ENCODE assay signal across 28 cellular contexts in the genomic region with DNA sequence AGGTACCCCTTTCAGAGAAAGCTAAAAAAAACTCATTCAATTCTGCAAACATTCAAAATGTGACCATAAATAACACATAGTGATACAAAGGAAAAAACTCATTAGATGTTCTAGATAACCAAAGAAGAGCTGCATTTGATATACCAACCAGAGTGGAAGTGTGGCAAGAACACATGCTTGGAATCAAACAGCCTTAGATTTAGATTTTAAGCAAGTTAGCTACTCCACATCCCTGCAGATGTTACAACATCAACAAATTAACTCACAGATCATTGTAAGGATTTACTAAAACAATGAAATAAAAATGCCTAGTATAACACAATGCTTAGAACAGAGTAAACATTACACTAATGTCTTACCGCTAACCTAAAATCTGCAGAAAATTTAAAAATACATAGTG.
"Had no signal": no experiment of that assay in that cellular context is flagged by ENCODE, and none has a peak within 500 bp of the region (broad histone marks: within the 10 kb centered on the region; RNA-seq: fewer than 3 reads in every experiment).

No MANE protein-coding gene starts in this region.

- H2AFZ ChIP-seq: parathyroid adenoma had no signal

- DNase-seq: naive thymus-derived CD8-positive, alpha-beta T cell; nephron progenitor cell; occipital lobe; ovary; posterior cingulate gyrus; psoas muscle; right cardiac atrium; right lobe of liver; sigmoid colon; small intestine; stimulated activated CD4-positive, alpha-beta T cell treated with anti-CD3 and anti-CD28 coated beads, Interleukin-15, amount 100 ng/mL, for 24 hours; stimulated activated CD4-positive, alpha-beta T cell treated with anti-CD3 and anti-CD28 coated beads, Interleukin-2, amount 100 ng/mL, for 24 hours; stimulated activated CD4-positive, alpha-beta T cell treated with anti-CD3 and anti-CD28 coated beads, Interleukin-2, amount 100 ng/mL, for 48 hours; stimulated activated CD4-positive, alpha-beta T cell treated with anti-CD3 and anti-CD28 coated beads, Interleukin-4, amount 100 ng/mL, for 24 hours; stimulated activated naive B cell treated with anti-CD40 and anti-IgM and Interleukin-4, amounts not matched to agents 10 μg/mL and 1 μg/mL and 100 μg/mL, for 72 hours; stimulated activated naive CD4-positive, alpha-beta T cell treated with Interleukin-2 at 50 U/mL for 16 hours; stomach; thyroid gland; trophoblast cell; upper lobe of left lung had no signal

- H3K27ac ChIP-seq: ovary, parathyroid adenoma, psoas muscle, right lobe of liver, thoracic aorta, thyroid gland, tibial nerve, upper lobe of left lung had no signal

- H3K27ac Mint-ChIP-seq: naive thymus-derived CD8-positive, alpha-beta T cell; natural killer cell treated with Interleukin-12 subunit alpha and Interleukin-12 subunit beta and Interleukin-15 and Interleukin-18, amount 100 ng/mL, for 72 hours; nephron progenitor cell; progenitor cell of endocrine pancreas; stimulated activated effector memory CD8-positive, alpha-beta T cell treated with anti-CD3 and anti-CD28 coated beads, Interleukin-12 subunit alpha, Interleukin-12 subunit beta, amount 100 ng/mL, for 72 hours; stimulated activated naive B cell treated with anti-CD40 and anti-IgM and Interleukin-4, amounts not matched to agents 10 μg/mL and 1 μg/mL and 100 μg/mL, for 72 hours; stimulated activated naive CD8-positive, alpha-beta T cell treated with anti-CD3 and anti-CD28 coated beads, Interleukin-15, Interleukin-2, amounts not matched to agents 100 ng/mL and 50 ng/mL, for 24 hours had no signal

- H3K4me3 ChIP-seq: ovary, psoas muscle, right lobe of liver, sigmoid colon, stomach, thoracic aorta, thyroid gland, tibial nerve, upper lobe of left lung had no signal

- H3K9me3 ChIP-seq: ovary, psoas muscle, right lobe of liver, sigmoid colon, stomach, thoracic aorta, thyroid gland, tibial nerve, upper lobe of left lung had no signal

- H3K4me1 ChIP-seq: parathyroid adenoma had no signal

- H3K4me1 Mint-ChIP-seq: naive thymus-derived CD8-positive, alpha-beta T cell; neural crest cell; stimulated activated effector memory CD8-positive, alpha-beta T cell treated with anti-CD3 and anti-CD28 coated beads, Interleukin-12 subunit alpha, Interleukin-12 subunit beta, amount 100 ng/mL, for 72 hours; stimulated activated naive B cell treated with anti-CD40 and anti-IgM and Interleukin-4, amounts not matched to agents 10 μg/mL and 1 μg/mL and 100 μg/mL, for 72 hours had no signal

- H3K27me3 ChIP-seq: ovary, right lobe of liver, sigmoid colon, stomach, thyroid gland, tibial nerve, upper lobe of left lung had no signal

- H3K36me3 ChIP-seq: ovary, right lobe of liver, thoracic aorta, thyroid gland, tibial nerve had no signal

- H3K36me3 Mint-ChIP-seq: naive thymus-derived CD8-positive, alpha-beta T cell; natural killer cell treated with Interleukin-12 subunit alpha and Interleukin-12 subunit beta and Interleukin-15 and Interleukin-18, amount 100 ng/mL, for 72 hours; stimulated activated effector memory CD8-positive, alpha-beta T cell treated with anti-CD3 and anti-CD28 coated beads, Interleukin-12 subunit alpha, Interleukin-12 subunit beta, amount 100 ng/mL, for 72 hours; stimulated activated naive B cell treated with anti-CD40 and anti-IgM and Interleukin-4, amounts not matched to agents 10 μg/mL and 1 μg/mL and 100 μg/mL, for 72 hours had no signal

- H3K9ac ChIP-seq: parathyroid adenoma had no signal

- H3K4me3 Mint-ChIP-seq: naive thymus-derived CD8-positive, alpha-beta T cell; natural killer cell treated with Interleukin-12 subunit alpha and Interleukin-12 subunit beta and Interleukin-15 and Interleukin-18, amount 100 ng/mL, for 72 hours; nephron progenitor cell; neural crest cell; stimulated activated effector memory CD8-positive, alpha-beta T cell treated with anti-CD3 and anti-CD28 coated beads, Interleukin-12 subunit alpha, Interleukin-12 subunit beta, amount 100 ng/mL, for 72 hours; stimulated activated naive B cell treated with anti-CD40 and anti-IgM and Interleukin-4, amounts not matched to agents 10 μg/mL and 1 μg/mL and 100 μg/mL, for 72 hours; stimulated activated naive CD8-positive, alpha-beta T cell treated with anti-CD3 and anti-CD28 coated beads, Interleukin-15, Interleukin-2, amounts not matched to agents 100 ng/mL and 50 ng/mL, for 24 hours had no signal

- ATAC-seq: naive thymus-derived CD8-positive, alpha-beta T cell; natural killer cell treated with Interleukin-12 subunit alpha and Interleukin-12 subunit beta and Interleukin-15 and Interleukin-18, amount 100 ng/mL, for 72 hours; psoas muscle; right cardiac atrium; right lobe of liver; stimulated activated effector memory CD8-positive, alpha-beta T cell treated with anti-CD3 and anti-CD28 coated beads, Interleukin-12 subunit alpha, Interleukin-12 subunit beta, amount 100 ng/mL, for 72 hours; stimulated activated naive B cell treated with anti-CD40 and anti-IgM and Interleukin-4, amounts not matched to agents 10 μg/mL and 1 μg/mL and 100 μg/mL, for 72 hours had no signal

- H3K27me3 Mint-ChIP-seq: progenitor cell of endocrine pancreas had no signal

- H3K9me3 Mint-ChIP-seq: naive thymus-derived CD8-positive, alpha-beta T cell; natural killer cell treated with Interleukin-12 subunit alpha and Interleukin-12 subunit beta and Interleukin-15 and Interleukin-18, amount 100 ng/mL, for 72 hours; nephron progenitor cell; neural crest cell; stimulated activated effector memory CD8-positive, alpha-beta T cell treated with anti-CD3 and anti-CD28 coated beads, Interleukin-12 subunit alpha, Interleukin-12 subunit beta, amount 100 ng/mL, for 72 hours; stimulated activated naive B cell treated with anti-CD40 and anti-IgM and Interleukin-4, amounts not matched to agents 10 μg/mL and 1 μg/mL and 100 μg/mL, for 72 hours; stimulated activated naive CD8-positive, alpha-beta T cell treated with anti-CD3 and anti-CD28 coated beads, Interleukin-15, Interleukin-2, amounts not matched to agents 100 ng/mL and 50 ng/mL, for 24 hours had no signal
